In the genomic region with DNA sequence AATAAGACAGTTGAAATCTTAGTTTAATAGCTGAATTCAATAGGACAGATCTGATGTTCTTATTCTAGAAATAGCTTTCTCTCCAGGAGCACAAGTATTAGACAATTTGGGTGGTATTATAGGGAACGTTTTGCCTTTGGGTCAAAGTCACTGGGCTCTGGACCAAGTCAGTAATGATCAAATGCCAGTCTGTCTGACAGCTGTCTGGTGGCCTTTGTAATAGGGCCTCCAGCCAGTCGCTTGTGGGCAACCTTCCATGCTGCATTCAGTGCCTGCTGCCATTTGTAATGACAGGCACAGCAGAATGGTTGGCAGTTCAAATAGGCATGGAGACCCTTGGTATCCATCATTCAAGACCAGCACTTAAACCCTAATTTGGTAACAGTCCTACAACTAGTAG, we compare ENCODE assay signal across 23 cellular contexts.
"Had no signal": no experiment of that assay in that cellular context is flagged by ENCODE, and none has a peak within 500 bp of the region (broad histone marks: within the 10 kb centered on the region; RNA-seq: fewer than 3 reads in every experiment).

No MANE protein-coding gene starts in this region.

- ATAC-seq: natural killer cell; psoas muscle; right cardiac atrium; sciatic nerve; stimulated activated memory B cell treated with anti-CD40 and anti-IgM and Interleukin-4, amounts not matched to agents 10 μg/mL and 1 μg/mL and 100 μg/mL, for 72 hours; stimulated activated naive CD8-positive, alpha-beta T cell treated with anti-CD3 and anti-CD28 coated beads, Interleukin-15, amount 100 ng/mL, for 72 hours; stimulated activated naive CD8-positive, alpha-beta T cell treated with anti-CD3 and anti-CD28 coated beads, Interleukin-15, Interleukin-2, amounts not matched to agents 100 U/mL and 50 U/mL, for 24 hours; upper lobe of right lung had no signal

- DNase-seq: natural killer cell; occipital lobe; ovary; posterior cingulate gyrus; psoas muscle; right cardiac atrium; spleen; stimulated activated CD4-positive, alpha-beta T cell treated with anti-CD3 and anti-CD28 coated beads, Interleukin-12 subunit alpha, Interleukin-12 subunit beta, amount 100 ng/mL, for 4 hours; stimulated activated CD4-positive, alpha-beta T cell treated with anti-CD3 and anti-CD28 coated beads, Interleukin-1b, Interleukin-23, amount 100 ng/mL, for 48 hours; stimulated activated CD4-positive, alpha-beta T cell treated with anti-CD3 and anti-CD28 coated beads, Interleukin-4, amount 100 ng/mL, for 1 hour; stimulated activated CD4-positive, alpha-beta T cell treated with anti-CD3 and anti-CD28 coated beads, Interleukin-4, amount 100 ng/mL, for 4 hours; stimulated activated CD8-positive, alpha-beta memory T cell treated with anti-CD3 and anti-CD28 coated beads, Interleukin-4, amount 100 ng/mL, for 48 hours; stimulated activated naive CD4-positive, alpha-beta T cell; stimulated activated naive CD8-positive, alpha-beta T cell treated with anti-CD3 and anti-CD28 coated beads, Interleukin-15, amount 100 ng/mL, for 72 hours; stimulated activated naive CD8-positive, alpha-beta T cell treated with anti-CD3 and anti-CD28 coated beads, Interleukin-15, Interleukin-2, amounts not matched to agents 100 U/mL and 50 U/mL, for 24 hours; substantia nigra; testis; tibial artery; transverse colon; upper lobe of right lung; uterus had no signal
